17 cellular contexts compared by ENCODE assay signal in genomic region chr7:150956395-150957118, GRCh38. TPM values are rescaled to one million over a fixed set of nuclear protein-coding genes. Genes with fewer than 3 reads are reported as not detected.
DNase-seq lines count a peak whose midpoint lies in the region; ATAC-seq and TF ChIP-seq lines count a peak whose summit lies in the region.
"Had no signal": no experiment of that assay in that cellular context is flagged by ENCODE, and none has a peak within 500 bp of the region (broad histone marks: within the 10 kb centered on the region; RNA-seq: fewer than 3 reads in every experiment).

No MANE protein-coding gene starts in this region.

- H3K56ac ChIP-seq in IMR-90 (ENCODE audit: extremely low read depth, insufficient read depth, low read length) = no peak overlapping the region

- no peak overlapping the region for H2BK20ac ChIP-seq in IMR-90 (ENCODE audit: low read depth, low read length)

- BruUV-seq in IMR-90 (replicated peaks; lab: Mats Ljungman, UMichigan) = no TSS peak

- H3K36me3 ChIP-seq in SK-N-SH (replicated peaks in 1 of 2; ENCODE audit: control insufficient read depth in 1 of 2, insufficient read depth in 2 of 2, low read length in 1 of 2) = no peaks in the 10 kb centered on the region
- H3K36me3 ChIP-seq in IMR-90 (ENCODE audit: control insufficient read depth, insufficient read depth, low read length) = peaks cover 4% of the 10 kb centered on the region; the same call in 1 of the 2 replicates
- peaks cover 0 to 14% of the 10 kb centered on the region in 2 donors for H3K36me3 ChIP-seq in gastroesophageal sphincter
- H3K36me3 ChIP-seq in psoas muscle (ENCODE audit: insufficient read depth in 1 of 2, low read depth in 1 of 2) = no peaks in the 10 kb centered on the region
- H3K36me3 ChIP-seq: HAP-1 had no signal

- H4K8ac ChIP-seq in IMR-90 (ENCODE audit: low read depth in 2 of 2, low read length in 2 of 2) = no peak overlapping the region

- TF ChIP-seq POLR2A in IMR-90 (IDR thresholded peaks at IDR 0.05; ENCODE audit: low read depth, low read length) (no peak), gastroesophageal sphincter (IDR thresholded peaks at IDR 0.05) (no peak)

- H4K91ac ChIP-seq in IMR-90 (ENCODE audit: insufficient read depth, low read depth, low read length) = no peak overlapping the region

- POLR2A ChIA-PET in SK-N-SH (lab: Yijun Ruan, JAX) (interaction anchor here (0.7 to 3.2 kb wide), 7 partner anchors 8 to 169 kb away, joined by 3 to 19 read pairs (median 7); no protein-coding TSS in a partner anchor), IMR-90 (lab: Charles Lee; ENCODE audit: unreplicated experiment) (no interaction called here)

- H4K20me1 ChIP-seq in SK-N-SH (ENCODE audit: insufficient read depth) (no peaks in the 10 kb centered on the region), IMR-90 (ENCODE audit: insufficient read depth, low read length) (no peaks in the 10 kb centered on the region; the same call in 1 of the 2 replicates)

- CTCF ChIA-PET in SK-N-SH (lab: Yijun Ruan, JAX) (interaction anchor here (0.9 to 27.1 kb wide), 15 partner anchors 9 to 178 kb away, joined by 3 to 761 read pairs (median 16); partner anchors contain the start of gene NOS3), IMR-90 (lab: Yijun Ruan, JAX) (no interaction called here)

- no peak overlapping the region for H3K18ac ChIP-seq in IMR-90 (ENCODE audit: low read depth, low read length)

- H2AK5ac ChIP-seq in IMR-90 (ENCODE audit: low read depth, low read length) = peak overlapping the region; percentile 16; the same call in 1 of the 2 replicates

- H3K27me3 ChIP-seq in SK-N-SH (ENCODE audit: insufficient read depth) (peaks cover 15% of the 10 kb centered on the region; the same call in 1 of the 2 replicates), IMR-90 (ENCODE audit: control insufficient read depth, insufficient read depth, low read length) (no peaks in the 10 kb centered on the region), gastroesophageal sphincter (no peaks in the 10 kb centered on the region), psoas muscle (ENCODE audit: insufficient read depth in 3 of 3, low read length in 2 of 3) (peaks cover 0 to 24% (median 0%) of the 10 kb centered on the region in 3 donors)

- H4K5ac ChIP-seq in IMR-90 (ENCODE audit: low read depth, low read length) = no peak overlapping the region; the same call in 1 of the 2 replicates

- TF ChIP-seq RAD21 in SK-N-SH (IDR thresholded peaks at IDR 0.05; ENCODE audit: low read length) = peak; percentile 29; the same call in 1 of the 2 replicates
- TF ChIP-seq RAD21 in IMR-90 (IDR thresholded peaks at IDR 0.05; ENCODE audit: low read length) = no peak

- no peak overlapping the region for H2BK120ac ChIP-seq in IMR-90 (ENCODE audit: low read depth, low read length)

- no peak overlapping the region for H2BK5ac ChIP-seq in IMR-90 (ENCODE audit: low read depth, low read length, poor library complexity, severe bottlenecking)

- H3K9me3 ChIP-seq in SK-N-SH (no peaks in the 10 kb centered on the region), IMR-90 (ENCODE audit: control insufficient read depth, insufficient read depth, low read length) (no peaks in the 10 kb centered on the region), gastroesophageal sphincter (no peaks in the 10 kb centered on the region), psoas muscle (no peaks in the 10 kb centered on the region)
- H3K9me3 ChIP-seq: HAP-1 had no signal

- no peak for TF ChIP-seq CTCF in SK-N-SH (IDR thresholded peaks at IDR 0.05)
- no peak for TF ChIP-seq CTCF in IMR-90 (conservative IDR thresholded peaks at IDR 0.05; ENCODE audit: low read depth, low read length)
- TF ChIP-seq CTCF in gastroesophageal sphincter (IDR thresholded peaks at IDR 0.05) = no peak
- no peak for TF ChIP-seq CTCF in psoas muscle (IDR thresholded peaks at IDR 0.05)

- no peak overlapping the region for H3K4ac ChIP-seq in IMR-90 (ENCODE audit: low read depth, low read length)

- no peak for TF ChIP-seq EP300 in SK-N-SH (IDR thresholded peaks at IDR 0.05; ENCODE audit: borderline replicate concordance in 1 of 2, low read depth in 1 of 2, low read length in 1 of 2)
- no peak for TF ChIP-seq EP300 in gastroesophageal sphincter (IDR thresholded peaks at IDR 0.05)

- WGBS in SK-N-SH (ENCODE audit: low lambda C conversion rate) = 68% methylated on average over 8 of the region's 8 CpGs
- WGBS in IMR-90 (ENCODE audit: extremely low coverage in 2 of 2, insufficient read length in 1 of 2), 2 experiments = 90% methylated on average over 6 of the region's 8 CpGs; no CpG with 5 or more reads in 1 of the 2 experiments
- WGBS in gastroesophageal sphincter (ENCODE audit: low coverage in 1 of 2), 2 donors = 95 to 100% methylated on average over 1 to 6 of the region's 8 CpGs
- WGBS in psoas muscle, 3 donors = 81 to 89% (median 85%) methylated on average over 8 of the region's 8 CpGs

- no peaks in the 10 kb centered on the region for H3F3A ChIP-seq in SK-N-SH (replicated peaks; ENCODE audit: insufficient read depth)

- intact Hi-C loops in IMR-90 (cut with micrococcal nuclease) (no loop called here), psoas muscle (cut with DNase I) (no loop called here)

- no peak; the same call in 2 of the 3 replicates for ATAC-seq in SK-N-SH treated with all-trans-retinoic acid at 6 μM for 48 hours
- peak; percentile 27 for ATAC-seq in IMR-90 (ENCODE audit: low read depth)
- peak; percentile 14 for ATAC-seq in gastroesophageal sphincter
- ATAC-seq in psoas muscle = peak in 3 of 4 donors; percentile 17 to 35 (median 18)

- H3K9ac ChIP-seq in SK-N-SH = no peak overlapping the region
- H3K9ac ChIP-seq in IMR-90 (ENCODE audit: low read depth, low read length) = no peak overlapping the region

- no peaks in the 10 kb centered on the region for H3K9me1 ChIP-seq in IMR-90 (ENCODE audit: insufficient read depth, low read length)

- no peak overlapping the region for H2AFZ ChIP-seq in SK-N-SH (ENCODE audit: low read depth)
- H2AFZ ChIP-seq in IMR-90 (replicated peaks; ENCODE audit: low read length, poor library complexity) = no peak overlapping the region

- no peaks in the 10 kb centered on the region for H3K79me1 ChIP-seq in IMR-90 (ENCODE audit: low read depth in 1 of 2, low read length in 2 of 2)

- no peak overlapping the region for H3K14ac ChIP-seq in IMR-90 (replicated peaks; ENCODE audit: low read depth, low read length)

- in situ Hi-C loops in IMR-90 (cut with MboI; ENCODE audit: low sequenced_read_pairs) = no loop called here

- H3K4me1 ChIP-seq in SK-N-SH (ENCODE audit: control insufficient read depth in 1 of 2, insufficient read depth in 2 of 2, low read depth in 1 of 2, low read length in 1 of 2) = peaks cover 0 to 86% of the 10 kb centered on the region in 2 experiments; a peak in 2 of 4 replicates
- H3K4me1 ChIP-seq in IMR-90 (ENCODE audit: control insufficient read depth, insufficient read depth, low read length) = peaks cover 8% of the 10 kb centered on the region; the same call in 1 of the 2 replicates
- peaks cover 0 to 69% (median 29%) of the 10 kb centered on the region in 3 donors for H3K4me1 ChIP-seq in gastroesophageal sphincter
- H3K4me1 ChIP-seq in psoas muscle = no peaks in the 10 kb centered on the region
- H3K4me1 ChIP-seq: HAP-1 had no signal

- no peak overlapping the region for H2AK9ac ChIP-seq in IMR-90 (replicated peaks; ENCODE audit: low read depth, low read length, poor library complexity)

- H3K9me2 ChIP-seq in SK-N-SH = no peaks in the 10 kb centered on the region

- no peak overlapping the region for H2BK15ac ChIP-seq in IMR-90 (ENCODE audit: low read depth, low read length)

- DNase-seq in SK-N-SH (no peak), IMR-90 (no peak), psoas muscle (no peak), HCEC 1CT (no peak), AML-193 (lab: John Stamatoyannopoulos, UW) (no peak), A172 (ENCODE audit: low spot score) (no peak)
- DNase-seq: DMS53, KG1, NCI-H2107, NCI-H345 had no signal

- H3K27ac ChIP-seq in SK-N-SH (ENCODE audit: low read depth in 2 of 2, low read length in 1 of 2) (peak overlapping the region in 1 of 2 experiments; percentile 94; a peak in 2 of 4 replicates), IMR-90 (ENCODE audit: insufficient read depth, low read length) (no peak overlapping the region), gastroesophageal sphincter (peak overlapping the region in 3 of 4 donors; percentile 81 to 89 (median 85)), psoas muscle (no peak overlapping the region)
- H3K27ac ChIP-seq: 22Rv1, HL-60, RWPE1 had no signal

- dilution Hi-C loops in IMR-90 (cut with HindIII; ENCODE audit: low sequenced_read_pairs, unreplicated experiment) = no loop called here

- H3K79me2 ChIP-seq in SK-N-SH (ENCODE audit: insufficient read depth) = no peaks in the 10 kb centered on the region

- H3K4me3 ChIP-seq in SK-N-SH (ENCODE audit: low read depth in 2 of 2, low read length in 1 of 2) (no peak overlapping the region; a peak in 1 of 4 replicates), IMR-90 (ENCODE audit: insufficient read depth, low read depth, low read length) (no peak overlapping the region), gastroesophageal sphincter (no peak overlapping the region), psoas muscle (no peak overlapping the region)
- H3K4me3 ChIP-seq: HAP-1 had no signal

- H3K4me2 ChIP-seq in SK-N-SH = no peak overlapping the region
- H3K4me2 ChIP-seq in IMR-90 (ENCODE audit: low read depth, low read length) = no peak overlapping the region

- no peak overlapping the region for H3K23ac ChIP-seq in IMR-90 (ENCODE audit: low read depth, low read length)

RNA-seq across cellular contexts. Expression of gene KCNH2, which starts 21.6 kb away (rescaled TPM):
- 2.2 and 6.4 TPM in 2 replicates for polyA plus RNA-seq in SK-N-SH (2012; rRNA removed)
- 2.8 and 8.3 TPM in 2 replicates for polyA plus RNA-seq in SK-N-SH (2012; cell fraction: cytosol; rRNA removed)
- polyA plus RNA-seq in SK-N-SH (2012; cell fraction: nucleus; rRNA removed) = 4.1 and 6.1 TPM in 2 replicates
- 0.56 and 0.90 TPM in 2 replicates for total RNA-seq in IMR-90 (2012; rRNA removed)
- 1.6 and 2.1 TPM in 2 replicates for polyA plus RNA-seq in IMR-90 (2012; rRNA removed)
- polyA plus RNA-seq in IMR-90 (2012; cell fraction: cytosol; rRNA removed) = 0.74 and 2.5 TPM in 2 replicates
- 1.2 and 2.0 TPM in 2 replicates for polyA plus RNA-seq in IMR-90 (2012; cell fraction: nucleus; rRNA removed; ENCODE audit: low replicate concordance)
- 10 to 100 TPM; 26.6 to 63.8 (median 36.3) TPM for total RNA-seq in gastroesophageal sphincter
- total RNA-seq in psoas muscle = under 1 TPM; 0.21 to 0.39 (median 0.22) TPM
- under 1 TPM; 0.18 to 0.48 (median 0.20) TPM for polyA plus RNA-seq in psoas muscle
- 1.7 and 3.5 TPM in 2 replicates for total RNA-seq in A172 (2014; rRNA removed; shearing (Covaris generic))

RNA-seq across cellular contexts. Expression of gene NOS3, which starts 34.3 kb away (rescaled TPM):
- polyA plus RNA-seq in SK-N-SH (2012; rRNA removed) = 0.15 and 0.41 TPM in 2 replicates
- polyA plus RNA-seq in SK-N-SH (2012; cell fraction: cytosol; rRNA removed) = 0.01 and 0.24 TPM in 2 replicates
- 0.09 and 0.13 TPM in 2 replicates for polyA plus RNA-seq in SK-N-SH (2012; cell fraction: nucleus; rRNA removed)
- 0.28 and 0.72 TPM in 2 replicates for total RNA-seq in IMR-90 (2012; rRNA removed)
- 2.0 and 2.9 TPM in 2 replicates for polyA plus RNA-seq in IMR-90 (2012; rRNA removed)
- polyA plus RNA-seq in IMR-90 (2012; cell fraction: cytosol; rRNA removed) = 1.2 and 1.9 TPM in 2 replicates
- polyA plus RNA-seq in IMR-90 (2012; cell fraction: nucleus; rRNA removed; ENCODE audit: low replicate concordance) = 1.0 and 3.3 TPM in 2 replicates
- total RNA-seq in gastroesophageal sphincter = 10 to 100 TPM in 2 of 4 donors, 1 to 10 TPM in 2; 6.8 to 29.4 (median 13.5) TPM
- 10 to 100 TPM in 1 of 4 donors, 1 to 10 TPM in 3; 5.8 to 13.2 (median 6.3) TPM for total RNA-seq in psoas muscle
- polyA plus RNA-seq in psoas muscle = 1 to 10 TPM; 1.4 to 5.7 (median 5.0) TPM
- total RNA-seq in A172 (2014; rRNA removed; shearing (Covaris generic)) = 0.74 and 2.5 TPM in 2 replicates
- total RNA-seq: M059J had no signal

Comparison
In these comparisons a context has a peak if more than half of its experiments do, and no peak if none do; other contexts are left out.
1. H3K27ac ChIP-seq: peak in gastroesophageal sphincter (3 of 4); none in IMR-90 (single experiment) and psoas muscle (single experiment).